20 cellular contexts compared by ENCODE assay signal in the genomic region with DNA sequence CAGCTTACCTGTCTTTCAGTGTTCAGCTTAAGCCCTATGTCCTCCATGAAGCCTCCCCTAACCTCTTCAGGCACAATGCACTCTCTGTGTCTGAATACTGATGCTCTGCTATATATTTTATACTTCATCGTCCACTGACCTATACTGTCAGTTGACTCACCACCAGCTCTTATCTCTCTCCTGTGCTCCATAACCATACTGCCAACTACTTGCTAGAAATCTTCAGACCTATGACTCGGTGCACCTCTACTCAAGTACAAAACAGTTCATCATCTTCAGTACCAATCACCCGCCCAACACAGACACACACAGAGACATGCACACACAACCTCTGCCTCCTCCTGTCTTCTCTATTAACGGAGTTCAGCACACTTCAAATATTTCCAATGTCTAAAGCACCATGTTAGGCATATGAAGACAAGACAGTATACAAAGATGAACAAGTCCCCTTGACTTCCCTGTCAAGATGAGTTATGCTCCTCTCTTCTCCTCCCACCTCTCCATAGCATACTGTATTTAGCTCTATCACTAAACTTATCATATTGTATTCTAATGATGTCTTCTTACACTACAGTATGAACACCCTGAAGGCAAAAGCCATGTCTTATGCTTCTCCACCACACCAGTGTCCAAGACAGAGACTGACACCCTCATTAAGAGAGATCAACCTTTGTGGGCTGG.
"Had no signal": no experiment of that assay in that cellular context is flagged by ENCODE, and none has a peak within 500 bp of the region (broad histone marks: within the 10 kb centered on the region; RNA-seq: fewer than 3 reads in every experiment).

No MANE protein-coding gene starts in this region.

- H3K4me3 Mint-ChIP-seq: activated CD4-positive, alpha-beta memory T cell treated with anti-CD3 and anti-CD28 coated beads, Interleukin-2, amount 10 ng/mL, durations not matched to agents 7 days and 5 days; activated T-cell treated with anti-CD3 and anti-CD28 coated beads, Interleukin-2, amount 50 U/mL, for 4 hours; brain; mesothelial cell of epicardium; natural killer cell; stimulated activated naive B cell treated with anti-CD40 and anti-IgM and Interleukin-4, amounts not matched to agents 10 μg/mL and 1 μg/mL and 100 μg/mL, for 72 hours had no signal

- ATAC-seq: gastroesophageal sphincter; natural killer cell; sciatic nerve; stimulated activated naive B cell treated with anti-CD40 and anti-IgM and Interleukin-4, amounts not matched to agents 10 μg/mL and 1 μg/mL and 100 μg/mL, for 72 hours had no signal

- H3K27me3 ChIP-seq: gastroesophageal sphincter had no signal

- H3K9me3 Mint-ChIP-seq: activated CD4-positive, alpha-beta memory T cell treated with anti-CD3 and anti-CD28 coated beads, Interleukin-2, amount 10 ng/mL, durations not matched to agents 7 days and 5 days; activated T-cell treated with anti-CD3 and anti-CD28 coated beads, Interleukin-2, amount 50 U/mL, for 4 hours; brain; natural killer cell; stimulated activated naive B cell treated with anti-CD40 and anti-IgM and Interleukin-4, amounts not matched to agents 10 μg/mL and 1 μg/mL and 100 μg/mL, for 72 hours had no signal

- DNase-seq: activated CD4-positive, alpha-beta memory T cell treated with anti-CD3 and anti-CD28 coated beads, Interleukin-2, amount 10 ng/mL, durations not matched to agents 7 days and 5 days; activated CD4-positive, alpha-beta T cell treated with anti-CD3 and anti-CD28 coated beads for 4 hours; activated gamma-delta T cell; activated T-cell treated with anti-CD3 and anti-CD28 coated beads, Interleukin-2, amount 50 U/mL, for 4 hours; aorta; head of caudate nucleus; hypothalamus; left ventricle myocardium inferior; natural killer cell; SK-N-SH; small intestine; stimulated activated CD4-positive, alpha-beta T cell treated with anti-CD3 and anti-CD28 coated beads, Interleukin-2, amount 100 ng/mL, for 24 hours; stimulated activated naive B cell treated with anti-CD40 and anti-IgM and Interleukin-4, amounts not matched to agents 10 μg/mL and 1 μg/mL and 100 μg/mL, for 72 hours; T-helper 9 cell had no signal

- H3K27me3 Mint-ChIP-seq: activated CD4-positive, alpha-beta memory T cell treated with anti-CD3 and anti-CD28 coated beads, Interleukin-2, amount 10 ng/mL, durations not matched to agents 7 days and 5 days; brain; stimulated activated naive B cell treated with anti-CD40 and anti-IgM and Interleukin-4, amounts not matched to agents 10 μg/mL and 1 μg/mL and 100 μg/mL, for 72 hours had no signal

- H3K4me2 ChIP-seq: SK-N-SH had no signal

- H3K9ac ChIP-seq: SK-N-SH had no signal

- H3K27ac Mint-ChIP-seq: activated CD4-positive, alpha-beta memory T cell treated with anti-CD3 and anti-CD28 coated beads, Interleukin-2, amount 10 ng/mL, durations not matched to agents 7 days and 5 days; brain; mesothelial cell of epicardium; stimulated activated naive B cell treated with anti-CD40 and anti-IgM and Interleukin-4, amounts not matched to agents 10 μg/mL and 1 μg/mL and 100 μg/mL, for 72 hours had no signal

- H3K27ac ChIP-seq: epithelial cell of prostate, gastroesophageal sphincter, thoracic aorta had no signal

- H3K36me3 Mint-ChIP-seq: brain, mesothelial cell of epicardium, natural killer cell had no signal

- H3K4me1 Mint-ChIP-seq: brain, mesothelial cell of epicardium had no signal

- H3K9me3 ChIP-seq: gastroesophageal sphincter, left ventricle myocardium inferior, SK-N-SH, thoracic aorta had no signal

- H3K4me3 ChIP-seq: gastroesophageal sphincter, left ventricle myocardium inferior, thoracic aorta had no signal

- H3K4me1 ChIP-seq: gastroesophageal sphincter had no signal
